In the genomic region with DNA sequence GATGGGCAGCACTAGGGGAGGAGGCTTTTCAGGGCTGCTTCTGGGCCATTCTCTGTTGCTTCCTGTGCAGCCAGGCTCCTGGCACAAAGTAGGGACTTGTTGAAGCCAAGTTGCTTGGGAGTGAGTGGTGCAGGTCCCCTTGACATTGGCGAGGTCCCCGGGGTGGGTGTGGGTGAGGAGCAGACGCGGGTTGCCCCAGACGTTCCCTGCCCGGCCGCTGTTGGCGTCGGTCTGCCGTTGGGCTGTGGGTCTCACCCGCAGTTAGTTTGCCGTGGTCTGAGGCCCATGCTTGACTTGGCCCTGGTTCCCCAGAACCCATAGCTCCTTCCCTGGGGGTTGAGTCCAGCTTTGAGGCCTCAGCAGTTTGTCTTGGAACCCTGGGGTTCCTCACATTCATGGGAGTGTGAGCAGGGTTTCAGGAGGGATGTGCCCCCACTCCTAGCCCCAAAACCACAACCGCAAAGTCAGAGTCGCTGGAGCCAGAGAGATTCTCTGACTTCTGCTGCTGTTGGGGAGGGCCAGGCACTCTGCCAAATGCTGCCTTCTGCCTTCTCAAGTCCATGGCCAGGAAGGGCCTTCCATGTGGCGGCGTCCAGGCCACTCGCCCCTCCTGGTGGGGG, we compare ENCODE assay signal across 8 cellular contexts.
DNase-seq lines count a peak whose midpoint lies in the region; ATAC-seq and TF ChIP-seq lines count a peak whose summit lies in the region.

No MANE protein-coding gene starts in this region.

- in situ Hi-C loops in astrocyte of the spinal cord (cut with HindIII; ENCODE audit: low sequenced_read_pairs): no loop called here

- DNase-seq in Daoy (ENCODE audit: low read depth) (peak; percentile 93), Peyer's patch (peak; percentile 55 to 80 (median 62)), astrocyte of the spinal cord (ENCODE audit: low read depth, low spot score) (peak; percentile 94), left colon (peak; percentile 69 to 74), testis (peak; percentile 90), foreskin keratinocyte (no peak)

- peaks cover 3 to 70% (median 50%) of the 10 kb centered on the region in 4 donors for H3K4me1 ChIP-seq in Peyer's patch
- H3K4me1 ChIP-seq in testis: peaks cover 56% of the 10 kb centered on the region
- H3K4me1 ChIP-seq in foreskin keratinocyte: peaks cover 15% of the 10 kb centered on the region

- TF ChIP-seq POLR2A in Peyer's patch (IDR thresholded peaks at IDR 0.05): no peak
- TF ChIP-seq POLR2A in testis (IDR thresholded peaks at IDR 0.05): no peak

- WGBS in testis, 2 donors: 56 to 60% methylated on average over 2 to 17 of the region's 17 CpGs

- H3K36me3 ChIP-seq in Peyer's patch (peaks cover 0 to 28% (median 0%) of the 10 kb centered on the region in 3 donors), testis (ENCODE audit: low read depth, missing control alignments) (no peaks in the 10 kb centered on the region)

- no peak for ATAC-seq in left colon
- no peak for ATAC-seq in GM18868 (IDR thresholded peaks at IDR 0.05; ENCODE audit: unreplicated experiment)
- ATAC-seq in foreskin keratinocyte: no peak
- ATAC-seq in GM21515 (IDR thresholded peaks at IDR 0.05; ENCODE audit: unreplicated experiment): no peak

- intact Hi-C loops in left colon (cut with DNase I, micrococcal nuclease): no loop called here
- intact Hi-C loops in testis (cut with DNase I; ENCODE audit: low total_unique reads): no loop called here

- TF ChIP-seq CTCF in Peyer's patch (IDR thresholded peaks at IDR 0.05) (no peak), astrocyte of the spinal cord (IDR thresholded peaks at IDR 0.05; ENCODE audit: low read depth, low read length) (peak; percentile 11), testis (IDR thresholded peaks at IDR 0.05) (no peak), foreskin keratinocyte (conservative IDR thresholded peaks at IDR 0.05) (no peak)

- peak overlapping the region in 3 of 4 donors; percentile 5 to 27 (median 12) for H3K27ac ChIP-seq in Peyer's patch
- H3K27ac ChIP-seq in testis: peak overlapping the region in 1 of 2 donors; percentile 69
- H3K27ac ChIP-seq in foreskin keratinocyte: no peak overlapping the region

- H3K9me3 ChIP-seq in Peyer's patch (peaks cover 0 to 3% (median 0%) of the 10 kb centered on the region in 4 donors), testis (no peaks in the 10 kb centered on the region)

- no peak overlapping the region for H3K4me3 ChIP-seq in Peyer's patch
- H3K4me3 ChIP-seq in astrocyte of the spinal cord (ENCODE audit: low read depth, low read length): no peak overlapping the region
- no peak overlapping the region for H3K4me3 ChIP-seq in testis

- H3K27me3 ChIP-seq in Peyer's patch (no peaks in the 10 kb centered on the region), testis (no peaks in the 10 kb centered on the region), foreskin keratinocyte (no peaks in the 10 kb centered on the region)

Comparison
In these comparisons a context has a peak if more than half of its experiments do, and no peak if none do; other contexts are left out.
1. DNase-seq: peak in Daoy (single experiment), Peyer's patch (3 of 3), astrocyte of the spinal cord (single experiment), left colon (2 of 2) and testis (single experiment); none in foreskin keratinocyte (0 of 2).